ENCODE assay signal across 15 cellular contexts in the genomic region with DNA sequence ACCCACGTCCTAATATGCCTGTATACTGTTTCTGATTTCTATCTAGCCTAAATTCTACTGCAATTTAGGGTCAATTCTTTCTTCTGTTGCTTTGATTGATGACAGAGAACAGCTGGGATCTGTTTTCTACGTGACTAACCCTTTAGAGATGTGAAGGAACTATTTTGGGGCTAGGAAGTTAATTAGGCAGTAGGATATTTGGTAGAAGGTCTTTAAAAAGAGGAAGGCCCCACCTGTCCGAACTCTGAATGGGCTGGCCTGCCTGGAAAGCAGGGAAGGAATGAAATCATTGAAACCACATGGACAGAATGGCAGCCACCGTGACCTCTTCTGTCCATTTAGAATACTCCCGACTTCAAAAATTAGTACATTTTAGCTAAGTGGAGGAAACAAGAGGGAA. TPM values are rescaled to one million over a fixed set of nuclear protein-coding genes. Genes with fewer than 3 reads are reported as not detected.
DNase-seq lines count a peak whose midpoint lies in the region; ATAC-seq and TF ChIP-seq lines count a peak whose summit lies in the region.
"Had no signal": no experiment of that assay in that cellular context is flagged by ENCODE, and none has a peak within 500 bp of the region (broad histone marks: within the 10 kb centered on the region; RNA-seq: fewer than 3 reads in every experiment).

No MANE protein-coding gene starts in this region.

- H3K9me2 ChIP-seq in SK-N-SH: no peaks in the 10 kb centered on the region

- CTCF ChIA-PET in SK-N-SH (lab: Yijun Ruan, JAX): interaction anchor here (0.7 to 3.6 kb wide), 8 partner anchors 8 to 114 kb away, joined by 3 to 24 read pairs (median 4); a partner anchor contains a TSS

- peaks cover 5 to 25% of the 10 kb centered on the region in 2 experiments for H3K4me1 ChIP-seq in SK-N-SH (ENCODE audit: control insufficient read depth in 1 of 2, insufficient read depth in 2 of 2, low read depth in 1 of 2, low read length in 1 of 2)
- peaks cover 40% of the 10 kb centered on the region for H3K4me1 ChIP-seq in SJCRH30
- peaks cover 23% of the 10 kb centered on the region for H3K4me1 ChIP-seq in effector memory CD4-positive, alpha-beta T cell (ENCODE audit: control insufficient read depth, insufficient read depth, low read length, poor library complexity, severe bottlenecking)
- no peaks in the 10 kb centered on the region for H3K4me1 ChIP-seq in neutrophil (ENCODE audit: control insufficient read depth in 1 of 2, insufficient read depth in 1 of 2, low read depth in 1 of 2, low read length in 1 of 2)

- H3K27me3 ChIP-seq in SK-N-SH (ENCODE audit: insufficient read depth) (no peaks in the 10 kb centered on the region), SJCRH30 (no peaks in the 10 kb centered on the region), neutrophil (no peaks in the 10 kb centered on the region), MG63 (no peaks in the 10 kb centered on the region)
- no peaks in the 10 kb centered on the region for H3K27me3 ChIP-seq in effector memory CD4-positive, alpha-beta T cell (replicated peaks; ENCODE audit: control insufficient read depth, insufficient read depth, low read length, poor library complexity, severe bottlenecking)
- H3K27me3 ChIP-seq: heart left ventricle had no signal

- no peak overlapping the region for H3K4me2 ChIP-seq in SK-N-SH

- no peak for ATAC-seq in SK-N-SH treated with all-trans-retinoic acid at 6 μM for 48 hours
- ATAC-seq: heart left ventricle, Right ventricle myocardium inferior had no signal

- H3K79me2 ChIP-seq in SK-N-SH (ENCODE audit: insufficient read depth): no peaks in the 10 kb centered on the region

- TF ChIP-seq RAD21 in SK-N-SH (IDR thresholded peaks at IDR 0.05; ENCODE audit: low read length): no peak

- no peak for DNase-seq in SK-N-SH
- peak; percentile 70 to 78 for DNase-seq in SJCRH30
- no peak for DNase-seq in effector memory CD4-positive, alpha-beta T cell
- DNase-seq in GM10266 (ENCODE audit: extremely low spot score): no peak
- DNase-seq in MG63: no peak
- DNase-seq in hypothalamus (lab: John Stamatoyannopoulos, UW): no peak
- DNase-seq: amygdala, heart left ventricle, kidney glomerular epithelial cell, NCI-H1105, NCI-H2171 had no signal

- H3K4me3 ChIP-seq in SK-N-SH (ENCODE audit: low read depth in 2 of 2, low read length in 1 of 2) (no peak overlapping the region), SJCRH30 (no peak overlapping the region), neutrophil (ENCODE audit: low read depth in 1 of 2, low read length in 1 of 2) (no peak overlapping the region), MG63 (no peak overlapping the region)
- H3K4me3 ChIP-seq in effector memory CD4-positive, alpha-beta T cell (ENCODE audit: insufficient read depth, low read depth, low read length, poor library complexity, severe bottlenecking): no peak overlapping the region
- H3K4me3 ChIP-seq: heart left ventricle had no signal

- no peaks in the 10 kb centered on the region for H3K9me3 ChIP-seq in SK-N-SH
- no peaks in the 10 kb centered on the region for H3K9me3 ChIP-seq in SJCRH30 (replicated peaks)
- no peaks in the 10 kb centered on the region for H3K9me3 ChIP-seq in effector memory CD4-positive, alpha-beta T cell (ENCODE audit: control insufficient read depth, low read length)
- no peaks in the 10 kb centered on the region for H3K9me3 ChIP-seq in neutrophil
- H3K9me3 ChIP-seq in MG63: no peaks in the 10 kb centered on the region
- H3K9me3 ChIP-seq: heart left ventricle had no signal

- POLR2A ChIA-PET in SK-N-SH (lab: Yijun Ruan, JAX): no interaction called here

- no peak for TF ChIP-seq EP300 in SK-N-SH (IDR thresholded peaks at IDR 0.05; ENCODE audit: borderline replicate concordance in 1 of 2, low read depth in 1 of 2, low read length in 1 of 2)

- H3K9ac ChIP-seq in SK-N-SH: no peak overlapping the region

- H3K27ac ChIP-seq in SK-N-SH (ENCODE audit: low read depth in 2 of 2, low read length in 1 of 2) (no peak overlapping the region), SJCRH30 (peak overlapping the region; percentile 75), neutrophil (peak overlapping the region; percentile 56)
- peak overlapping the region; percentile 54 for H3K27ac ChIP-seq in effector memory CD4-positive, alpha-beta T cell (ENCODE audit: insufficient read depth, low read length, poor library complexity, severe bottlenecking)
- H3K27ac ChIP-seq: 22Rv1 had no signal

- 83% methylated on average over 5 of the region's 5 CpGs for WGBS in SK-N-SH (ENCODE audit: low lambda C conversion rate)

- H3K36me3 ChIP-seq in SK-N-SH (replicated peaks in 1 of 2; ENCODE audit: control insufficient read depth in 1 of 2, insufficient read depth in 2 of 2, low read length in 1 of 2) (peaks cover 12 to 70% of the 10 kb centered on the region in 2 experiments), SJCRH30 (peaks cover 37% of the 10 kb centered on the region), neutrophil (peaks cover 70% of the 10 kb centered on the region), MG63 (peaks cover 56% of the 10 kb centered on the region)
- peaks cover 65% of the 10 kb centered on the region for H3K36me3 ChIP-seq in effector memory CD4-positive, alpha-beta T cell (ENCODE audit: control insufficient read depth, insufficient read depth, low read length)

- no peak for TF ChIP-seq CTCF in SK-N-SH (IDR thresholded peaks at IDR 0.05)
- no peak for TF ChIP-seq CTCF in neutrophil (IDR thresholded peaks at IDR 0.05)
- no peak for TF ChIP-seq CTCF in GM10266 (IDR thresholded peaks at IDR 0.05; ENCODE audit: control insufficient read depth, insufficient read depth, low read depth, missing control alignments)

- H4K20me1 ChIP-seq in SK-N-SH (ENCODE audit: insufficient read depth): no peaks in the 10 kb centered on the region

- peaks cover 24% of the 10 kb centered on the region for H3F3A ChIP-seq in SK-N-SH (replicated peaks; ENCODE audit: insufficient read depth)

- H2AFZ ChIP-seq in SK-N-SH (ENCODE audit: low read depth): no peak overlapping the region

TF ChIP-seq in SK-N-SH, 30 proteins besides CTCF, POLR2A, EP300 and RAD21:
- peak; percentile 21; the same call in 1 of the 2 replicates for TF ChIP-seq TCF12 (IDR thresholded peaks at IDR 0.05)
- TF ChIP-seq, protein P1, sequence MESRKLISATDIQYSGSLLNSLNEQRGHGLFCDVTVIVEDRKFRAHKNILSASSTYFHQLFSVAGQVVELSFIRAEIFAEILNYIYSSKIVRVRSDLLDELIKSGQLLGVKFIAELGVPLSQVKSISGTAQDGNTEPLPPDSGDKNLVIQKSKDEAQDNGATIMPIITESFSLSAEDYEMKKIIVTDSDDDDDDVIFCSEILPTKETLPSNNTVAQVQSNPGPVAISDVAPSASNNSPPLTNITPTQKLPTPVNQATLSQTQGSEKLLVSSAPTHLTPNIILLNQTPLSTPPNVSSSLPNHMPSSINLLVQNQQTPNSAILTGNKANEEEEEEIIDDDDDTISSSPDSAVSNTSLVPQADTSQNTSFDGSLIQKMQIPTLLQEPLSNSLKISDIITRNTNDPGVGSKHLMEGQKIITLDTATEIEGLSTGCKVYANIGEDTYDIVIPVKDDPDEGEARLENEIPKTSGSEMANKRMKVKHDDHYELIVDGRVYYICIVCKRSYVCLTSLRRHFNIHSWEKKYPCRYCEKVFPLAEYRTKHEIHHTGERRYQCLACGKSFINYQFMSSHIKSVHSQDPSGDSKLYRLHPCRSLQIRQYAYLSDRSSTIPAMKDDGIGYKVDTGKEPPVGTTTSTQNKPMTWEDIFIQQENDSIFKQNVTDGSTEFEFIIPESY (IDR thresholded peaks at IDR 0.05; ENCODE audit: borderline replicate concordance, low read depth): no peak

TF ChIP-seq in SK-N-SH treated with all-trans-retinoic acid at 6 μM for 48 hours, 23 proteins besides CTCF, POLR2A, EP300 and RAD21 (continues in another document):
- TF ChIP-seq, protein P2, sequence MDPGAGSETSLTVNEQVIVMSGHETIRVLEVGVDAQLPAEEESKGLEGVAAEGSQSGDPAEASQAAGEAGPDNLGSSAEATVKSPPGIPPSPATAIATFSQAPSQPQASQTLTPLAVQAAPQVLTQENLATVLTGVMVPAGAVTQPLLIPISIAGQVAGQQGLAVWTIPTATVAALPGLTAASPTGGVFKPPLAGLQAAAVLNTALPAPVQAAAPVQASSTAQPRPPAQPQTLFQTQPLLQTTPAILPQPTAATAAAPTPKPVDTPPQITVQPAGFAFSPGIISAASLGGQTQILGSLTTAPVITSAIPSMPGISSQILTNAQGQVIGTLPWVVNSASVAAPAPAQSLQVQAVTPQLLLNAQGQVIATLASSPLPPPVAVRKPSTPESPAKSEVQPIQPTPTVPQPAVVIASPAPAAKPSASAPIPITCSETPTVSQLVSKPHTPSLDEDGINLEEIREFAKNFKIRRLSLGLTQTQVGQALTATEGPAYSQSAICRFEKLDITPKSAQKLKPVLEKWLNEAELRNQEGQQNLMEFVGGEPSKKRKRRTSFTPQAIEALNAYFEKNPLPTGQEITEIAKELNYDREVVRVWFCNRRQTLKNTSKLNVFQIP (CRISPR knock-in tag; IDR thresholded peaks at IDR 0.05; ENCODE audit: borderline replicate concordance, low read depth): no peak
- TF ChIP-seq ZFP30 (CRISPR knock-in tag; IDR thresholded peaks at IDR 0.05) (no peak), ARNTL (CRISPR knock-in tag; IDR thresholded peaks at IDR 0.05; ENCODE audit: borderline replicate concordance, low read depth) (no peak), RARB (CRISPR knock-in tag; IDR thresholded peaks at IDR 0.05) (no peak)
- TF ChIP-seq, protein P3, sequence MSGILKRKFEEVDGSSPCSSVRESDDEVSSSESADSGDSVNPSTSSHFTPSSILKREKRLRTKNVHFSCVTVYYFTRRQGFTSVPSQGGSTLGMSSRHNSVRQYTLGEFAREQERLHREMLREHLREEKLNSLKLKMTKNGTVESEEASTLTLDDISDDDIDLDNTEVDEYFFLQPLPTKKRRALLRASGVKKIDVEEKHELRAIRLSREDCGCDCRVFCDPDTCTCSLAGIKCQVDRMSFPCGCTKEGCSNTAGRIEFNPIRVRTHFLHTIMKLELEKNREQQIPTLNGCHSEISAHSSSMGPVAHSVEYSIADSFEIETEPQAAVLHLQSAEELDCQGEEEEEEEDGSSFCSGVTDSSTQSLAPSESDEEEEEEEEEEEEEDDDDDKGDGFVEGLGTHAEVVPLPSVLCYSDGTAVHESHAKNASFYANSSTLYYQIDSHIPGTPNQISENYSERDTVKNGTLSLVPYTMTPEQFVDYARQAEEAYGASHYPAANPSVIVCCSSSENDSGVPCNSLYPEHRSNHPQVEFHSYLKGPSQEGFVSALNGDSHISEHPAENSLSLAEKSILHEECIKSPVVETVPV (CRISPR knock-in tag; IDR thresholded peaks at IDR 0.05): no peak

RNA-seq across cellular contexts. Expression of a gene that starts 21.0 kb away (rescaled TPM):
- polyA plus RNA-seq in SK-N-SH (2012; rRNA removed): 59.5 and 83.2 TPM in 2 replicates
- polyA plus RNA-seq in SK-N-SH (2012; cell fraction: cytosol; rRNA removed): 55.4 and 68.8 TPM in 2 replicates
- 77.6 and 111 TPM in 2 replicates for polyA plus RNA-seq in SK-N-SH (2012; cell fraction: nucleus; rRNA removed)
- 36.7 and 39.6 TPM in 2 replicates for total RNA-seq in SJCRH30 (2014; rRNA removed; shearing (Covaris generic))
- 72.1 and 75.8 TPM in 2 replicates for total RNA-seq in MG63 (2014; rRNA removed; shearing (Covaris generic); ENCODE audit: low replicate concordance)

RNA-seq across cellular contexts. Expression of a gene that starts 44.1 kb away (rescaled TPM):
- 3.6 and 5.8 TPM in 2 replicates for polyA plus RNA-seq in SK-N-SH (2012; rRNA removed)
- 5.1 and 5.5 TPM in 2 replicates for polyA plus RNA-seq in SK-N-SH (2012; cell fraction: cytosol; rRNA removed)
- polyA plus RNA-seq in SK-N-SH (2012; cell fraction: nucleus; rRNA removed): 3.8 and 6.9 TPM in 2 replicates
- total RNA-seq in SJCRH30 (2014; rRNA removed; shearing (Covaris generic)): 12.7 and 14.4 TPM in 2 replicates
- total RNA-seq in MG63 (2014; rRNA removed; shearing (Covaris generic); ENCODE audit: low replicate concordance): 19.3 and 20.2 TPM in 2 replicates

Comparison
In these comparisons a context has a peak if more than half of its experiments do, and no peak if none do; other contexts are left out.
1. DNase-seq: peak in SJCRH30 (2 of 2); none in SK-N-SH (single experiment), effector memory CD4-positive, alpha-beta T cell (0 of 3), GM10266 (single experiment), MG63 (single experiment) and hypothalamus (0 of 51).
2. H3K27ac ChIP-seq: peak in SJCRH30 (single experiment), effector memory CD4-positive, alpha-beta T cell (single experiment) and neutrophil (single experiment); none in SK-N-SH (0 of 2).